7 cellular contexts compared by ENCODE assay signal in genomic region chr2:95025406-95026319, GRCh38. TPM values are rescaled to one million over a fixed set of nuclear protein-coding genes. Genes with fewer than 3 reads are reported as not detected.
DNase-seq lines count a peak whose midpoint lies in the region; ATAC-seq, FAIRE-seq and TF ChIP-seq lines count a peak whose summit lies in the region.

Gene MAL, plus strand, starts transcription at chr2:95025708. Its CDS starts 85 bp downstream, at chr2:95025793.

- H3K27ac ChIP-seq in GM12878 (ENCODE audit: control insufficient read depth, insufficient read depth) = no peak within 1 kb of the TSS

- no peak for TF ChIP-seq CTCF in GM12878 (IDR thresholded peaks at IDR 0.05 in 2 of 3, conservative IDR thresholded peaks at IDR 0.05 in 1 of 3; ENCODE audit: control insufficient read depth in 2 of 3, extremely low read depth in 1 of 3, insufficient read depth in 1 of 3, low read depth in 3 of 3, low read length in 3 of 3)

- H3K27me3 ChIP-seq in GM12878 (replicated peaks in 1 of 2; ENCODE audit: control insufficient read depth in 2 of 2, insufficient read depth in 2 of 2, low read length in 1 of 2) = peaks cover 0 to 2% of the 10 kb centered on the region in 2 experiments; a peak in 3 of 4 replicates

- RAD21 ChIA-PET in GM12878 (lab: Charles Lee; ENCODE audit: unreplicated experiment) = interaction anchor here (0.6 to 6.7 kb wide), 8 partner anchors 16 to 90 kb away, joined by 3 to 120 read pairs (median 22); no protein-coding TSS in a partner anchor

- H3K36me3 ChIP-seq in GM12878 (ENCODE audit: control insufficient read depth in 2 of 2, insufficient read depth in 2 of 2, low read length in 1 of 2) = no peaks in the 10 kb centered on the region

- peak within 1 kb of the TSS; percentile 18 for H3K9ac ChIP-seq in GM12878 (ENCODE audit: control insufficient read depth, insufficient read depth, low read length)

- H3K4me2 ChIP-seq in GM12878 (ENCODE audit: control insufficient read depth, insufficient read depth) = peak within 1 kb of the TSS; percentile 83

- no TSS peak for BruUV-seq in GM12878 (replicated peaks; lab: Mats Ljungman, UMichigan)

- H3K79me2 ChIP-seq in GM12878 (ENCODE audit: control insufficient read depth, insufficient read depth, low read length) = no peaks in the 10 kb centered on the region; the same call in 1 of the 2 replicates

- ATAC-seq in GM21717 (IDR thresholded peaks at IDR 0.05; ENCODE audit: unreplicated experiment) (peak; percentile 45), GM12878 (peak; percentile 64), GM21367 (IDR thresholded peaks at IDR 0.05; ENCODE audit: unreplicated experiment) (no peak)

- H3K4me3 ChIP-seq in GM12878 = peak within 1 kb of the TSS; percentile 72

- no peak for TF ChIP-seq EP300 in GM12878 (IDR thresholded peaks at IDR 0.05; ENCODE audit: borderline replicate concordance in 1 of 2, control insufficient read depth in 1 of 2, low read depth in 2 of 2, low read length in 2 of 2)

- POLR2A ChIA-PET in GM12878 (lab: Charles Lee) = interaction anchor here (0.9 to 2.8 kb wide), 5 partner anchors 17 to 54 kb away, joined by 3 to 11 read pairs (median 7); no protein-coding TSS in a partner anchor

- no peaks in the 10 kb centered on the region for H4K20me1 ChIP-seq in GM12878 (ENCODE audit: control insufficient read depth, insufficient read depth)

- TF ChIP-seq RAD21 in GM12878 (IDR thresholded peaks at IDR 0.05; ENCODE audit: insufficient read depth, low read depth, low read length) = no peak

- CTCF ChIA-PET in GM12878 (lab: Yijun Ruan, JAX) = interaction anchor here (0.5 to 6.7 kb wide), 8 partner anchors 16 to 364 kb away, joined by 3 to 339 read pairs (median 4); no protein-coding TSS in a partner anchor

- FAIRE-seq in GM12878 (lab: Jason Lieb, UNC) = no peak

- intact Hi-C loops in GM12878 (cut with micrococcal nuclease; ENCODE audit: unreplicated experiment) = loop anchor here (10.0 kb wide), 1 partner anchor 179 kb away; the partner anchor contains the start of gene ZNF892

- in situ Hi-C loops in GM12878 (cut with MboI) = no loop called here

- H3K9me3 ChIP-seq in GM12878 (replicated peaks; ENCODE audit: control insufficient read depth, insufficient read depth, low read length) = no peaks in the 10 kb centered on the region

- H3K4me1 ChIP-seq in GM12878 (ENCODE audit: control insufficient read depth, insufficient read depth, low read length) = peaks cover 6% of the 10 kb centered on the region

- TF ChIP-seq POLR2A in GM12878 (IDR thresholded peaks at IDR 0.05; ENCODE audit: low read depth, low read length) = peak; percentile 58

- H2AFZ ChIP-seq in GM12878 (ENCODE audit: control insufficient read depth, low read depth, low read length) = peak within 1 kb of the TSS; percentile 78

- SMC1A ChIA-PET in GM12878 (lab: Charles Lee; ENCODE audit: uncharacterized antibody, unreplicated experiment) = interaction anchor here (0.7 to 6.2 kb wide), 6 partner anchors 16 to 90 kb away, joined by 3 to 94 read pairs (median 7); no protein-coding TSS in a partner anchor

- DNase-seq in T-helper 2 cell (peak in 4 of 5 experiments; percentile 36 to 83 (median 45)), GM12878 (ENCODE audit: low read depth, low spot score) (no peak), medulla oblongata (ENCODE audit: extremely low spot score) (peak; percentile 66), COR-L47 (lab: John Stamatoyannopoulos, UW) (no peak)
- DNase-seq in stimulated activated CD8-positive, alpha-beta memory T cell treated with anti-CD3 and anti-CD28 coated beads, Interleukin-15, amount 100 ng/mL, for 24 hours (ENCODE audit: low read depth) = peak; percentile 31

- 1% methylated on average over 72 of the region's 81 CpGs for WGBS in GM12878 (ENCODE audit: insufficient coverage, insufficient replicate concordance, low lambda C conversion rate, missing lambda C conversion rate)

TF ChIP-seq in GM12878, 131 proteins besides CTCF, POLR2A, EP300 and RAD21 (continues in another document):
- peak; percentile 51; the same call in 1 of the 2 replicates for TF ChIP-seq HDGF (IDR thresholded peaks at IDR 0.05)
- no peak for TF ChIP-seq IRF4 (IDR thresholded peaks at IDR 0.05; ENCODE audit: low read depth, low read length)
- no peak for TF ChIP-seq ZBED1 (IDR thresholded peaks at IDR 0.05; ENCODE audit: borderline replicate concordance)
- no peak for TF ChIP-seq TARDBP (IDR thresholded peaks at IDR 0.05; ENCODE audit: borderline replicate concordance)
- TF ChIP-seq IKZF1 (conservative IDR thresholded peaks at IDR 0.05) = peak; percentile 90
- no peak for TF ChIP-seq NFIC (IDR thresholded peaks at IDR 0.05; ENCODE audit: low read depth, low read length)
- no peak for TF ChIP-seq BCL3 (IDR thresholded peaks at IDR 0.05; ENCODE audit: borderline replicate concordance, insufficient read depth, low read depth, low read length, poor library complexity, severe bottlenecking)
- TF ChIP-seq ZSCAN29 (IDR thresholded peaks at IDR 0.05) = no peak
- TF ChIP-seq, protein P1, sequence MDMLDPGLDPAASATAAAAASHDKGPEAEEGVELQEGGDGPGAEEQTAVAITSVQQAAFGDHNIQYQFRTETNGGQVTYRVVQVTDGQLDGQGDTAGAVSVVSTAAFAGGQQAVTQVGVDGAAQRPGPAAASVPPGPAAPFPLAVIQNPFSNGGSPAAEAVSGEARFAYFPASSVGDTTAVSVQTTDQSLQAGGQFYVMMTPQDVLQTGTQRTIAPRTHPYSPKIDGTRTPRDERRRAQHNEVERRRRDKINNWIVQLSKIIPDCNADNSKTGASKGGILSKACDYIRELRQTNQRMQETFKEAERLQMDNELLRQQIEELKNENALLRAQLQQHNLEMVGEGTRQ (IDR thresholded peaks at IDR 0.05; ENCODE audit: borderline replicate concordance, low read depth, low read length) = no peak
- no peak for TF ChIP-seq RCOR1 (conservative IDR thresholded peaks at IDR 0.05; ENCODE audit: low read depth, low read length)
- 0 out of 2 replicates have a peak, but pooled peaks have one; percentile 19 for TF ChIP-seq CHD2 (IDR thresholded peaks at IDR 0.05; ENCODE audit: borderline replicate concordance, low read depth, low read length)
- no peak for TF ChIP-seq MTA3 (IDR thresholded peaks at IDR 0.05; ENCODE audit: borderline replicate concordance, low read length)
- TF ChIP-seq LARP7 (IDR thresholded peaks at IDR 0.05) = peak; percentile 34; the same call in 1 of the 2 replicates
- TF ChIP-seq TBL1XR1 (IDR thresholded peaks at IDR 0.05; ENCODE audit: low read depth, low read length) = no peak
- TF ChIP-seq POLR2AphosphoS2 (IDR thresholded peaks at IDR 0.05; ENCODE audit: low read depth, low read length) = no peak
- TF ChIP-seq KLF5 (IDR thresholded peaks at IDR 0.05; ENCODE audit: partially characterized antibody) = no peak
- TF ChIP-seq TAF1 (IDR thresholded peaks at IDR 0.05; ENCODE audit: borderline replicate concordance, low read depth, low read length) = no peak
- no peak for TF ChIP-seq ATF7 (IDR thresholded peaks at IDR 0.05; ENCODE audit: low read depth)

RNA-seq across cellular contexts. Expression of gene MAL, which starts in this region (rescaled TPM):
- 15.0 and 16.0 TPM in 2 replicates for total RNA-seq in GM12878 (2013; cell fraction: nucleolus; rRNA removed)
- 1.7 and 1.9 TPM in 2 replicates for total RNA-seq in GM12878 (2014; rRNA removed)
- 1.1 and 1.3 TPM in 2 replicates for total RNA-seq in GM12878 (2014; rRNA removed; fragmentation: Illumina TruSeq; extraction: Trizol)
- 1.2 and 1.8 TPM in 2 replicates for total RNA-seq in GM12878 (2021)
- polyA plus RNA-seq in GM12878 (2011; ENCODE audit: low read depth) = 6.6 TPM
- polyA plus RNA-seq in GM12878 (2011; rRNA removed) = 3.0 and 4.5 TPM in 2 replicates
- polyA plus RNA-seq in GM12878 (2011; cell fraction: cytosol; rRNA removed) = 6.5 and 8.7 TPM in 2 replicates
- 3.5 and 4.5 TPM in 2 replicates for polyA plus RNA-seq in GM12878 (2011; cell fraction: nucleus; rRNA removed)
- polyA plus RNA-seq in GM12878 (2012) = 14.4 and 19.8 TPM in 2 replicates
- polyA plus RNA-seq in GM12878 (2014; fragmentation: Illumina TruSeq; extraction: Trizol) = 1.6 and 2.4 TPM in 2 replicates
- 1 to 10 TPM; 1.4 to 1.8 TPM for polyA plus RNA-seq in GM12878 (2014; fragmentation: Nextera tagmentation; extraction: Ambion mirVana)
- polyA plus RNA-seq in GM12878 (2014; rRNA removed) = 1.4 and 1.7 TPM in 2 replicates
- 1 to 10 TPM; 2.4 to 3.1 TPM for polyA plus RNA-seq in GM12878 (2016; fragmentation: Nextera tagmentation; extraction: Ambion mirVana)
- 1.8 and 2.3 TPM in 2 replicates for polyA minus RNA-seq in GM12878 (2011; rRNA and poly(A)+ RNA removed)
- 1.7 and 4.0 TPM in 2 replicates for polyA minus RNA-seq in GM12878 (2011; cell fraction: cytosol; rRNA and poly(A)+ RNA removed)
- polyA minus RNA-seq in GM12878 (2011; cell fraction: nucleus; rRNA and poly(A)+ RNA removed) = 0.60 and 0.77 TPM in 2 replicates

Comparison
In these comparisons a context has a peak if more than half of its experiments do, and no peak if none do; other contexts are left out.
1. DNase-seq: peak in T-helper 2 cell (4 of 5), medulla oblongata (single experiment) and stimulated activated CD8-positive, alpha-beta memory T cell treated with anti-CD3 and anti-CD28 coated beads, Interleukin-15, amount 100 ng/mL, for 24 hours (single experiment); none in GM12878 (single experiment) and COR-L47 (single experiment).